In genomic region chr5:109882546-109882945, GRCh38 we compare ENCODE assay signal across 25 cellular contexts.
"Had no signal": no experiment of that assay in that cellular context is flagged by ENCODE, and none has a peak within 500 bp of the region (broad histone marks: within the 10 kb centered on the region; RNA-seq: fewer than 3 reads in every experiment).

No MANE protein-coding gene starts in this region.

- H3K4me3 ChIP-seq: heart left ventricle, left ventricle myocardium inferior, lung, mucosa of descending colon, ovary, right atrium auricular region, right lobe of liver, suprapubic skin, tibial nerve, upper lobe of left lung had no signal

- H3K27ac Mint-ChIP-seq: immature natural killer cell; memory B cell; progenitor cell of endocrine pancreas; stimulated activated effector memory CD8-positive, alpha-beta T cell treated with anti-CD3 and anti-CD28 coated beads, Interleukin-12 subunit alpha, Interleukin-12 subunit beta, amount 100 ng/mL, for 72 hours; stimulated activated naive CD8-positive, alpha-beta T cell treated with anti-CD3 and anti-CD28 coated beads, Interleukin-15, Interleukin-2, amounts not matched to agents 100 ng/mL and 50 ng/mL, for 24 hours had no signal

- H3K27ac ChIP-seq: left ventricle myocardium inferior, ovary, right atrium auricular region, right lobe of liver, suprapubic skin, tibial nerve, upper lobe of left lung had no signal

- ATAC-seq: mucosa of descending colon; naive thymus-derived CD4-positive, alpha-beta T cell; natural killer cell treated with Interleukin-12 subunit alpha and Interleukin-12 subunit beta and Interleukin-15 and Interleukin-18, amount 100 ng/mL, for 72 hours; right lobe of liver; stimulated activated effector memory CD8-positive, alpha-beta T cell treated with anti-CD3 and anti-CD28 coated beads, Interleukin-12 subunit alpha, Interleukin-12 subunit beta, amount 100 ng/mL, for 72 hours had no signal

- H3K4me1 ChIP-seq: heart left ventricle, left ventricle myocardium inferior, right atrium auricular region, right lobe of liver, tibial nerve, upper lobe of left lung had no signal

- H3K4me3 Mint-ChIP-seq: immature natural killer cell; memory B cell; natural killer cell treated with Interleukin-12 subunit alpha and Interleukin-12 subunit beta and Interleukin-15 and Interleukin-18, amount 100 ng/mL, for 72 hours; stimulated activated effector memory CD8-positive, alpha-beta T cell treated with anti-CD3 and anti-CD28 coated beads, Interleukin-12 subunit alpha, Interleukin-12 subunit beta, amount 100 ng/mL, for 72 hours; stimulated activated naive CD8-positive, alpha-beta T cell treated with anti-CD3 and anti-CD28 coated beads, Interleukin-15, Interleukin-2, amounts not matched to agents 100 ng/mL and 50 ng/mL, for 24 hours had no signal

- H3K4me1 Mint-ChIP-seq: memory B cell had no signal

- DNase-seq: heart left ventricle; hypothalamus; immature natural killer cell; kidney; left ventricle myocardium inferior; midbrain; mucosa of descending colon; naive thymus-derived CD4-positive, alpha-beta T cell; ovary; right lobe of liver; stimulated activated CD4-positive, alpha-beta T cell treated with anti-CD3 and anti-CD28 coated beads, Interleukin-12 subunit alpha, Interleukin-12 subunit beta, amount 100 ng/mL, for 4 hours; stimulated activated CD4-positive, alpha-beta T cell treated with anti-CD3 and anti-CD28 coated beads, Interleukin-15, amount 100 ng/mL, for 24 hours; stimulated activated CD4-positive, alpha-beta T cell treated with anti-CD3 and anti-CD28 coated beads, Interleukin-2, amount 100 ng/mL, for 24 hours; stimulated activated CD4-positive, alpha-beta T cell treated with anti-CD3 and anti-CD28 coated beads, Interleukin-4, amount 100 ng/mL, for 24 hours; stimulated activated naive CD4-positive, alpha-beta T cell; upper lobe of left lung had no signal

- H3K9me3 ChIP-seq: heart left ventricle, left ventricle myocardium inferior, mucosa of descending colon, ovary, right atrium auricular region, right lobe of liver, suprapubic skin, tibial nerve, upper lobe of left lung had no signal

- H3K9me3 Mint-ChIP-seq: immature natural killer cell; memory B cell; natural killer cell treated with Interleukin-12 subunit alpha and Interleukin-12 subunit beta and Interleukin-15 and Interleukin-18, amount 100 ng/mL, for 72 hours; stimulated activated effector memory CD8-positive, alpha-beta T cell treated with anti-CD3 and anti-CD28 coated beads, Interleukin-12 subunit alpha, Interleukin-12 subunit beta, amount 100 ng/mL, for 72 hours; stimulated activated naive CD8-positive, alpha-beta T cell treated with anti-CD3 and anti-CD28 coated beads, Interleukin-15, Interleukin-2, amounts not matched to agents 100 ng/mL and 50 ng/mL, for 24 hours had no signal

- H3K27me3 ChIP-seq: heart left ventricle, ovary, right atrium auricular region, right lobe of liver, suprapubic skin, tibial nerve, upper lobe of left lung had no signal

- H3K36me3 Mint-ChIP-seq: immature natural killer cell; memory B cell; naive thymus-derived CD4-positive, alpha-beta T cell; natural killer cell treated with Interleukin-12 subunit alpha and Interleukin-12 subunit beta and Interleukin-15 and Interleukin-18, amount 100 ng/mL, for 72 hours; stimulated activated effector memory CD8-positive, alpha-beta T cell treated with anti-CD3 and anti-CD28 coated beads, Interleukin-12 subunit alpha, Interleukin-12 subunit beta, amount 100 ng/mL, for 72 hours had no signal

- H3K36me3 ChIP-seq: heart left ventricle, left ventricle myocardium inferior, ovary, right atrium auricular region, right lobe of liver, suprapubic skin, tibial nerve, upper lobe of left lung had no signal

- H3K27me3 Mint-ChIP-seq: memory B cell; naive thymus-derived CD4-positive, alpha-beta T cell; natural killer cell treated with Interleukin-12 subunit alpha and Interleukin-12 subunit beta and Interleukin-15 and Interleukin-18, amount 100 ng/mL, for 72 hours; progenitor cell of endocrine pancreas; stimulated activated naive CD8-positive, alpha-beta T cell treated with anti-CD3 and anti-CD28 coated beads, Interleukin-15, Interleukin-2, amounts not matched to agents 100 ng/mL and 50 ng/mL, for 24 hours had no signal
